ENCODE assay signal across 12 cellular contexts in the genomic region with DNA sequence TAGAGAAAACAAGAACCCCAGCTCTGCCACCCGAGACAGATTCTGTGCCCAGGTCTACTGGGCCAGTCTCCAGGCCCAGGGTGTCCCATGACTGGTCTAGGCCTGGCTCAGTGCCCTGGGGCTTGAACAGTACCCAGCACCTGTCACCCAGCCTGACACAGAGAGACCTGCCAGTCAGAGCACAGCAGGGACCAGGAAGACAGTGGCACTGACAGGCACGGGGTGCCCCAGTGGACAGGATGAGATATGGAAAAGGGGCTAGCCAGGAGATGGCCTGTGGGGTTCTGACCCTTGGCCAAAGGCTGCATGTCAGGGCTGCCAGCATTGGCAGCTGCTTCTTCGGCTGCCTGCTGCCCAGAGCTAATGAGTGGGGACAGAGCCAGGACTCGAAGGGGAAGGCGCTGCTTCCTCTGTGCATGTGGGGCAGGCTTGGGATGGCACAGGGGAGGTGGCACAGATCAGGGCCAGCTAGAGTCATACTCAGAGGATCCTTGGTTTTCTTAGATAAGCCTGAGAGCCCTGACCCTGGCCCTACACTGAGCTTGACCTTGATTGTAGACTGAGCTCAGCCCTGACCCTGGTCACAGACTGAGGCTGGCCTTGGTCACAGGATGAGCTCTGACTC. TPM values are rescaled to one million over a fixed set of nuclear protein-coding genes. Genes with fewer than 3 reads are reported as not detected.
DNase-seq lines count a peak whose midpoint lies in the region; ATAC-seq and TF ChIP-seq lines count a peak whose summit lies in the region.
"Had no signal": no experiment of that assay in that cellular context is flagged by ENCODE, and none has a peak within 500 bp of the region (broad histone marks: within the 10 kb centered on the region; RNA-seq: fewer than 3 reads in every experiment).

No MANE protein-coding gene starts in this region.

- H3K27ac Mint-ChIP-seq in osteocyte (ENCODE audit: unreplicated experiment), result peak overlapping the region; percentile 51
- H3K27ac Mint-ChIP-seq: activated naive CD8-positive, alpha-beta T cell treated with anti-CD3 and anti-CD28 coated beads, Interleukin-2, amount 50 U/mL, for 24 hours had no signal

- H3K9me3 ChIP-seq in SJCRH30 (replicated peaks), result no peaks in the 10 kb centered on the region

- no peak overlapping the region for H3K4me3 Mint-ChIP-seq in osteocyte (ENCODE audit: unreplicated experiment)
- H3K4me3 Mint-ChIP-seq: activated naive CD8-positive, alpha-beta T cell treated with anti-CD3 and anti-CD28 coated beads, Interleukin-2, amount 50 U/mL, for 24 hours had no signal

- no peak overlapping the region for H3K27ac ChIP-seq in SJCRH30

- peaks cover 28% of the 10 kb centered on the region for H3K4me1 Mint-ChIP-seq in osteocyte (ENCODE audit: unreplicated experiment)
- H3K4me1 Mint-ChIP-seq: activated naive CD8-positive, alpha-beta T cell treated with anti-CD3 and anti-CD28 coated beads, Interleukin-2, amount 50 U/mL, for 24 hours had no signal

- no peaks in the 10 kb centered on the region for H3K36me3 Mint-ChIP-seq in osteocyte (ENCODE audit: unreplicated experiment)

- DNase-seq in C1 segment of cervical spinal cord (lab: John Stamatoyannopoulos, UW), result peak; percentile 43 to 100 (median 82)
- peak; percentile 57 to 67 for DNase-seq in SJCRH30
- peak; percentile 91 for DNase-seq in Right ventricle myocardium superior
- DNase-seq in osteocyte (ENCODE audit: extremely low spot score, unreplicated experiment), result no peak
- DNase-seq in HCEC 1CT, result no peak
- DNase-seq in dermis blood vessel endothelial cell, result no peak
- no peak for DNase-seq in NCI-H1930 (lab: John Stamatoyannopoulos, UW)
- DNase-seq: activated naive CD8-positive, alpha-beta T cell treated with anti-CD3 and anti-CD28 coated beads, Interleukin-2, amount 50 U/mL, for 24 hours; EL; NCI-H526; SHP77 had no signal

- ATAC-seq in Right ventricle myocardium superior (ENCODE audit: poor library complexity) (peak; percentile 98), GM19467 (IDR thresholded peaks at IDR 0.05; ENCODE audit: unreplicated experiment) (no peak)
- ATAC-seq: activated naive CD8-positive, alpha-beta T cell treated with anti-CD3 and anti-CD28 coated beads, Interleukin-2, amount 50 U/mL, for 24 hours had no signal

- H3K27me3 ChIP-seq in SJCRH30, result no peaks in the 10 kb centered on the region

- no peaks in the 10 kb centered on the region for H3K9me3 Mint-ChIP-seq in osteocyte (ENCODE audit: unreplicated experiment)
- H3K9me3 Mint-ChIP-seq: activated naive CD8-positive, alpha-beta T cell treated with anti-CD3 and anti-CD28 coated beads, Interleukin-2, amount 50 U/mL, for 24 hours had no signal

- intact Hi-C loops in Right ventricle myocardium superior (cut with DNase I), result no loop called here

- H3K27me3 Mint-ChIP-seq in osteocyte (ENCODE audit: unreplicated experiment), result no peaks in the 10 kb centered on the region

- H3K4me1 ChIP-seq in SJCRH30, result peaks cover 7% of the 10 kb centered on the region

- no peaks in the 10 kb centered on the region for H3K36me3 ChIP-seq in SJCRH30

- no peak for TF ChIP-seq CTCF in osteocyte (IDR thresholded peaks at IDR 0.05)

- no peak overlapping the region for H3K4me3 ChIP-seq in SJCRH30

RNA-seq across cellular contexts. Expression of a gene that starts 15.2 kb away (rescaled TPM):
- 0.38 and 1.2 TPM in 2 replicates for total RNA-seq in SJCRH30 (2014; rRNA removed; shearing (Covaris generic))
- total RNA-seq in Right ventricle myocardium superior (not detected), osteocyte (not detected in 2 replicates), dermis blood vessel endothelial cell (0.05 TPM in 1 of 2 replicates, not detected in the other)

RNA-seq across cellular contexts. Expression of a gene that starts 48.7 kb away (rescaled TPM):
- 67.8 and 94.4 TPM in 2 replicates for total RNA-seq in SJCRH30 (2014; rRNA removed; shearing (Covaris generic))
- total RNA-seq in Right ventricle myocardium superior (not detected), osteocyte (23.2 and 25.8 TPM in 2 replicates), dermis blood vessel endothelial cell (0.51 TPM in 1 of 2 replicates, not detected in the other)

Comparison
In these comparisons a context has a peak if more than half of its experiments do, and no peak if none do; other contexts are left out.
1. DNase-seq: peak in C1 segment of cervical spinal cord (14 of 14), SJCRH30 (2 of 2) and Right ventricle myocardium superior (single experiment); none in osteocyte (single experiment), HCEC 1CT (single experiment), dermis blood vessel endothelial cell (single experiment) and NCI-H1930 (0 of 2).
2. RNA of a gene that starts 48.7 kb away (total RNA-seq): 67.8 to 94.4 TPM in SJCRH30 and 23.2 to 25.8 TPM in osteocyte; 0.51 TPM in dermis blood vessel endothelial cell and not detected in Right ventricle myocardium superior (single experiment); every median in the first group is over 10 times any median in the second.